In the genomic region with DNA sequence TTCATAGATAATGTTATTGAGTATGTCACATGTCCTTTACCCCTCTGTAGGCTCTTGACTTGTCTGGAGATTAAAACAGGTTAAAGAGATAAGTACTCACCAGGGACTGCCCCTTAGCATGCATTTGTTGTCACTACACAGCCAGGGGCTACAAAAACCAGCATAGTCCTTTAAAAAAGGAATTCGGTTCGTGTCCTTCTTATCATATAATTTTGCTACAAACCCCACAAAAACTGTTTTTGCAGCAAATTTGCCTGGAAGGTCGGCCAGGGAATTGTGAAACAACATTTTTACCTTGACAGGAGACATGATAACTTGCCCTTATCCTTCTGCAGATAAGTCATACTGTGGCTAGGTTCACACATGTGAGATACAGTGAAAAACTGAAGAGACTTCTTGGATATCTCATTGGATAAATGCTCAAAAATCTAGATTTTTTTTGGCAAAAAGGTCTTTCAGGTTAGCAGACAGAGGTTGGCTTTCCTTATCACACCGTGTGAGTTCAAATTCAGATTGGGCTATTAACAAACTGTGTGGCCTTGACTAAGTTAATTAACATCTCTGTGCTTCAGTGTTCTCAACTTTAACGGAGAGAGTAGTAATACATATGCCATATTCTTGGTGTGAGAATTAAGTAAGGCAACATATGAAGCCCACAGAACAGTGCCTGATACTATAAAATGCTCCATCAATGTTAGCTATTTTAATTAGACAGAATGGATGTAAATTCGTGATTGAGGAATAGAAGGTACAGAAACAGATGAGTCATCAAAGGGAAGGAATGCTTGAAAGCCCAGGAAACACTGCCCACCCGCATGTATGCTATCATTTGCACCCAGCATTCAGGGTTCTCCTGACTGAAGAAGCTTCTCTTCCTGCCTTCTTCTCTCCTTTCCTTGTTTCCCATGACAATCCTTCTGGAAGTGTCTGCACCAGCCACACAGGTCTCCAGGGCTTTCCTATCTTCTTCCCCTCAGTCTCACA, we compare ENCODE assay signal across 11 cellular contexts. TPM values are rescaled to one million over a fixed set of nuclear protein-coding genes. Genes with fewer than 3 reads are reported as not detected.
DNase-seq lines count a peak whose midpoint lies in the region; ATAC-seq and TF ChIP-seq lines count a peak whose summit lies in the region.
"Had no signal": no experiment of that assay in that cellular context is flagged by ENCODE, and none has a peak within 500 bp of the region (broad histone marks: within the 10 kb centered on the region; RNA-seq: fewer than 3 reads in every experiment).

No MANE protein-coding gene starts in this region.

- in situ Hi-C loops in transverse colon (cut with MboI; ENCODE audit: low pct_ligation_motif_present in 1 of 4, low pct_unique_long_range_greater_than_20kb in 1 of 4, low sequenced_read_pairs in 3 of 4) = no loop called here

- WGBS in adrenal gland, 4 donors = 28 to 37% (median 34%) methylated on average over 7 of the region's 7 CpGs
- 56 to 80% methylated on average over 1 to 7 of the region's 7 CpGs for WGBS in transverse colon (ENCODE audit: low coverage in 1 of 2), 2 donors

- peak overlapping the region; percentile 51 for H3K27ac Mint-ChIP-seq in activated naive CD4-positive, alpha-beta T cell treated with anti-CD3 and anti-CD28 coated beads, Interleukin-2, amount 50 U/mL, for 24 hours

- H3K4me1 Mint-ChIP-seq in activated naive CD4-positive, alpha-beta T cell treated with anti-CD3 and anti-CD28 coated beads, Interleukin-2, amount 50 U/mL, for 24 hours = peaks cover 63% of the 10 kb centered on the region

- H3K27me3 ChIP-seq in adrenal gland (no peaks in the 10 kb centered on the region), transverse colon (no peaks in the 10 kb centered on the region)
- H3K27me3 ChIP-seq: ascending aorta had no signal

- no peak for DNase-seq in activated naive CD4-positive, alpha-beta T cell treated with anti-CD3 and anti-CD28 coated beads, Interleukin-2, amount 50 U/mL, for 16 hours
- DNase-seq in adrenal gland (peak in 4 of 7 donors; percentile 36 to 59 (median 41)), transverse colon (no peak), NCI-H2227 treated with DMSO at 0.1 percent for 48 hours (lab: John Stamatoyannopoulos, UW) (no peak), A172 (ENCODE audit: low spot score) (no peak), DMS 273 treated with DMSO at 0.1 percent for 48 hours (lab: John Stamatoyannopoulos, UW) (no peak)
- DNase-seq: COR-L47, psoas muscle had no signal

- H3K36me3 Mint-ChIP-seq in activated naive CD4-positive, alpha-beta T cell treated with anti-CD3 and anti-CD28 coated beads, Interleukin-2, amount 50 U/mL, for 24 hours = no peaks in the 10 kb centered on the region

- no peaks in the 10 kb centered on the region for H3K9me3 Mint-ChIP-seq in activated naive CD4-positive, alpha-beta T cell treated with anti-CD3 and anti-CD28 coated beads, Interleukin-2, amount 50 U/mL, for 24 hours

- H3K4me3 Mint-ChIP-seq in activated naive CD4-positive, alpha-beta T cell treated with anti-CD3 and anti-CD28 coated beads, Interleukin-2, amount 50 U/mL, for 24 hours = peak overlapping the region; percentile 31

- H3K4me1 ChIP-seq in adrenal gland (replicated peaks in 1 of 2) (peaks cover 12 to 21% of the 10 kb centered on the region in 2 donors), transverse colon (peaks cover 0 to 14% (median 4%) of the 10 kb centered on the region in 4 donors)
- H3K4me1 ChIP-seq: ascending aorta, psoas muscle had no signal

- TF ChIP-seq POLR2A in adrenal gland (IDR thresholded peaks at IDR 0.05) = no peak
- TF ChIP-seq POLR2A in transverse colon (IDR thresholded peaks at IDR 0.05) = no peak

- TF ChIP-seq EP300 in transverse colon (IDR thresholded peaks at IDR 0.05; ENCODE audit: low read depth) = no peak

- H3K4me3 ChIP-seq in adrenal gland (peak overlapping the region in 1 of 4 donors; percentile 25), transverse colon (no peak overlapping the region)
- H3K4me3 ChIP-seq: ascending aorta, psoas muscle had no signal

- peak; percentile 35 for ATAC-seq in HG03135 (IDR thresholded peaks at IDR 0.05; ENCODE audit: unreplicated experiment)

- no peaks in the 10 kb centered on the region for H3K9me3 ChIP-seq in adrenal gland (replicated peaks in 1 of 3)
- no peaks in the 10 kb centered on the region for H3K9me3 ChIP-seq in transverse colon
- H3K9me3 ChIP-seq: ascending aorta, psoas muscle had no signal

- intact Hi-C loops in adrenal gland (cut with DNase I) (no loop called here), transverse colon (cut with DNase I; ENCODE audit: low total_unique reads) (loop anchor here (2.0 kb wide), 1 partner anchor 54 kb away; no protein-coding TSS in a partner anchor)

- H3K27ac ChIP-seq in adrenal gland = peak overlapping the region in 3 of 5 donors; percentile 38 to 78 (median 64)
- peak overlapping the region; percentile 35 to 81 (median 68) for H3K27ac ChIP-seq in transverse colon
- H3K27ac ChIP-seq: ascending aorta, psoas muscle had no signal

- H3K27me3 Mint-ChIP-seq in activated naive CD4-positive, alpha-beta T cell treated with anti-CD3 and anti-CD28 coated beads, Interleukin-2, amount 50 U/mL, for 24 hours = no peaks in the 10 kb centered on the region

- TF ChIP-seq CTCF in adrenal gland (IDR thresholded peaks at IDR 0.05) = no peak
- no peak for TF ChIP-seq CTCF in transverse colon (IDR thresholded peaks at IDR 0.05)

- H3K36me3 ChIP-seq in adrenal gland (replicated peaks in 1 of 2) (no peaks in the 10 kb centered on the region), transverse colon (no peaks in the 10 kb centered on the region)
- H3K36me3 ChIP-seq: ascending aorta had no signal

RNA-seq across cellular contexts. Expression of a gene that starts 30.0 kb away (rescaled TPM):
- total RNA-seq in adrenal gland (under 1 TPM in 1 of 8 donors, not detected in 7; 0.14 TPM), transverse colon (under 1 TPM in 2 of 4 donors, not detected in 2; 0.14 to 0.64 TPM)
- polyA plus RNA-seq in adrenal gland = under 1 TPM in 1 of 3 donors, not detected in 2; 0.03 TPM
- total RNA-seq in A172 (2014; rRNA removed; shearing (Covaris generic)) = not detected in 2 replicates
- total RNA-seq: ascending aorta had no signal
- polyA plus RNA-seq: psoas muscle had no signal

RNA-seq across cellular contexts. Expression of a gene that starts 39.5 kb away (rescaled TPM):
- total RNA-seq in adrenal gland = 1,000 to 10,000 TPM; 3,090 to 9,144 (median 3,958) TPM
- 1,000 to 10,000 TPM; 2,395 to 6,385 (median 6,130) TPM for polyA plus RNA-seq in adrenal gland
- total RNA-seq in transverse colon = 1,000 to 10,000 TPM in 3 of 4 donors, 100 to 1,000 TPM in 1; 680 to 4,578 (median 2,996) TPM
- total RNA-seq in A172 (2014; rRNA removed; shearing (Covaris generic)) = 16,491 and 16,946 TPM in 2 replicates

Comparison
In these comparisons a context has a peak if more than half of its experiments do, and no peak if none do; other contexts are left out.
1. DNase-seq: peak in adrenal gland (4 of 7); none in activated naive CD4-positive, alpha-beta T cell treated with anti-CD3 and anti-CD28 coated beads, Interleukin-2, amount 50 U/mL, for 16 hours (single experiment), transverse colon (single experiment), NCI-H2227 treated with DMSO at 0.1 percent for 48 hours (single experiment), A172 (single experiment) and DMS 273 treated with DMSO at 0.1 percent for 48 hours (single experiment).